ENCODE assay signal across 1 cellular context in the genomic region with DNA sequence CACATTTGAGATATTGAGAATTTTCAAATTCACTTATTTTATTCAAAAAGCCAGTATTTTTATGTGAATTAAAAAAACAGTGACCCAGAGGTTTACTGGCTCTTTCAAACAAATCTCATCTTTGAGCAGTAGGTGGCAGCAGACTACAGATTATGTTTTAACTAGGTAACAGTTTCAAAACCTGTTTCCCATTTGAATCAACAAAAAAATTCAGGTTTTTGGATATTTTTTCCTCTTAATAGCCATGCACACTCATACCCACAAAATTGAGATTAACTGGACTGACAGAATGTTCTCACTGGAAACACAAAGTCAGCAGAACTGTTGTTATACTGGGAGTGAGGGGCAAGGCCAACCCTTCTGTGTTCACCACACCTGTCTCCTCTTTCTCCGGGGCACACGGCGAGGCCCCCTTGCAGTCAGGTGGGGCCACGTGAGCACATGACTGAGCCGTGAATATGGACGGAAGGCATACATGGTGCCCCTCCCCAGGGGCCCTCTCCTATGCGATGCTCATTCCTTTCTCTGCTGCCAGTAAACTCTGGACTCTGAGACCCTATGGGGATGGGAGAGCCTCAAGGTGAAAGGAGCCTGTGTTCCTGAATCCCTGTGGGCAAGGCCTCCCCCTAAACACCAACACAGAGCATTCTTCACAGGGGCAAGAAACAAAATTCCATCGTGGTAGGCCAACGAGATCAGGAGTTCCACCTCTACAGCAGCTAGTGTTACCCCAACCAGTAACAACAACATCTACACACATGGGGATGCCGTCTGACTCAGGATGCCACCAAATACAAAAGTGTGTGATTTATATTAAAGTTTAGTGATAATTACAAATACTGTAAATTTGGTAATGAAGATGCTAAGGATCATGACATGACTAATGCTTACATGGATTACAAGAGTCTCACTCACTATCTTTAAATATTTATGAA.
TF ChIP-seq lines count a peak whose summit lies in the region.

No MANE protein-coding gene starts in this region.

TF ChIP-seq in GM23338, 12 proteins besides CTCF, POLR2A, EP300 and RAD21 (continued from another document):
- TF ChIP-seq, protein P1, sequence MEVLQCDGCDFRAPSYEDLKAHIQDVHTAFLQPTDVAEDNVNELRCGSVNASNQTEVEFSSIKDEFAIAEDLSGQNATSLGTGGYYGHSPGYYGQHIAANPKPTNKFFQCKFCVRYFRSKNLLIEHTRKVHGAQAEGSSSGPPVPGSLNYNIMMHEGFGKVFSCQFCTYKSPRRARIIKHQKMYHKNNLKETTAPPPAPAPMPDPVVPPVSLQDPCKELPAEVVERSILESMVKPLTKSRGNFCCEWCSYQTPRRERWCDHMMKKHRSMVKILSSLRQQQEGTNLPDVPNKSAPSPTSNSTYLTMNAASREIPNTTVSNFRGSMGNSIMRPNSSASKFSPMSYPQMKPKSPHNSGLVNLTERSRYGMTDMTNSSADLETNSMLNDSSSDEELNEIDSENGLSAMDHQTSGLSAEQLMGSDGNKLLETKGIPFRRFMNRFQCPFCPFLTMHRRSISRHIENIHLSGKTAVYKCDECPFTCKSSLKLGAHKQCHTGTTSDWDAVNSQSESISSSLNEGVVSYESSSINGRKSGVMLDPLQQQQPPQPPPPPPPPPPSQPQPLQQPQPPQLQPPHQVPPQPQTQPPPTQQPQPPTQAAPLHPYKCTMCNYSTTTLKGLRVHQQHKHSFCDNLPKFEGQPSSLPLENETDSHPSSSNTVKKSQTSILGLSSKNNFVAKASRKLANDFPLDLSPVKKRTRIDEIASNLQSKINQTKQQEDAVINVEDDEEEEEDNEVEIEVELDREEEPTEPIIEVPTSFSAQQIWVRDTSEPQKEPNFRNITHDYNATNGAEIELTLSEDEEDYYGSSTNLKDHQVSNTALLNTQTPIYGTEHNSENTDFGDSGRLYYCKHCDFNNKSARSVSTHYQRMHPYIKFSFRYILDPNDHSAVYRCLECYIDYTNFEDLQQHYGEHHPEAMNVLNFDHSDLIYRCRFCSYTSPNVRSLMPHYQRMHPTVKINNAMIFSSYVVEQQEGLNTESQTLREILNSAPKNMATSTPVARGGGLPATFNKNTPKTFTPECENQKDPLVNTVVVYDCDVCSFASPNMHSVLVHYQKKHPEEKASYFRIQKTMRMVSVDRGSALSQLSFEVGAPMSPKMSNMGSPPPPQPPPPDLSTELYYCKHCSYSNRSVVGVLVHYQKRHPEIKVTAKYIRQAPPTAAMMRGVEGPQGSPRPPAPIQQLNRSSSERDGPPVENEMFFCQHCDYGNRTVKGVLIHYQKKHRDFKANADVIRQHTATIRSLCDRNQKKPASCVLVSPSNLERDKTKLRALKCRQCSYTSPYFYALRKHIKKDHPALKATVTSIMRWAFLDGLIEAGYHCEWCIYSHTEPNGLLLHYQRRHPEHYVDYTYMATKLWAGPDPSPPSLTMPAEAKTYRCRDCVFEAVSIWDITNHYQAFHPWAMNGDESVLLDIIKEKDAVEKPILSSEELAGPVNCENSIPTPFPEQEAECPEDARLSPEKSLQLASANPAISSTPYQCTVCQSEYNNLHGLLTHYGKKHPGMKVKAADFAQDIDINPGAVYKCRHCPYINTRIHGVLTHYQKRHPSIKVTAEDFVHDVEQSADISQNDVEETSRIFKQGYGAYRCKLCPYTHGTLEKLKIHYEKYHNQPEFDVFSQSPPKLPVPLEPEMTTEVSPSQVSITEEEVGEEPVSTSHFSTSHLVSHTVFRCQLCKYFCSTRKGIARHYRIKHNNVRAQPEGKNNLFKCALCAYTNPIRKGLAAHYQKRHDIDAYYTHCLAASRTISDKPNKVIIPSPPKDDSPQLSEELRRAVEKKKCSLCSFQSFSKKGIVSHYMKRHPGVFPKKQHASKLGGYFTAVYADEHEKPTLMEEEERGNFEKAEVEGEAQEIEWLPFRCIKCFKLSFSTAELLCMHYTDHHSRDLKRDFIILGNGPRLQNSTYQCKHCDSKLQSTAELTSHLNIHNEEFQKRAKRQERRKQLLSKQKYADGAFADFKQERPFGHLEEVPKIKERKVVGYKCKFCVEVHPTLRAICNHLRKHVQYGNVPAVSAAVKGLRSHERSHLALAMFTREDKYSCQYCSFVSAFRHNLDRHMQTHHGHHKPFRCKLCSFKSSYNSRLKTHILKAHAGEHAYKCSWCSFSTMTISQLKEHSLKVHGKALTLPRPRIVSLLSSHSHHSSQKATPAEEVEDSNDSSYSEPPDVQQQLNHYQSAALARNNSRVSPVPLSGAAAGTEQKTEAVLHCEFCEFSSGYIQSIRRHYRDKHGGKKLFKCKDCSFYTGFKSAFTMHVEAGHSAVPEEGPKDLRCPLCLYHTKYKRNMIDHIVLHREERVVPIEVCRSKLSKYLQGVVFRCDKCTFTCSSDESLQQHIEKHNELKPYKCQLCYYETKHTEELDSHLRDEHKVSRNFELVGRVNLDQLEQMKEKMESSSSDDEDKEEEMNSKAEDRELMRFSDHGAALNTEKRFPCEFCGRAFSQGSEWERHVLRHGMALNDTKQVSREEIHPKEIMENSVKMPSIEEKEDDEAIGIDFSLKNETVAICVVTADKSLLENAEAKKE (CRISPR knock-in tag; IDR thresholded peaks at IDR 0.05), result no peak
